Comparison of ENCODE assay signal across 9 cellular contexts in the genomic region with DNA sequence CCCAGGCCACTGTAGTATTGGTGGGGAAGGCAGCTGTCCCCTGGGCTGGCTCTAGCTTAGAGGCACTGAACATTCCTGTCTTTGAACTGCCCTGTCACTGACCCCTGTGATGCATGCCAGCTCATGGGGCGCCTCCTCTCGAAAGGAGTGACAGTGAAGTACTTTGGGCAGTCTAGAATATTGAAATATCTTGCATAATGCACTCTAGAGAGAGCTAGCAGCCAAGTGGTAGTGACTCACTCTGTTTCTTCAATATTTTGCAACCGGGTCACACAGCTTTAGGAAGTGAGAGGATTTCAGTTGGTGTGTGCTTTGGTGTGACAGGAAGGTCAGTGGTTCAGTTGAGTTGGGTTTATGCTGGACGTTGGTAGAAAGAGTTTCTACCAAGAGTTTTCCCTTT. TPM values are rescaled to one million over a fixed set of nuclear protein-coding genes. Genes with fewer than 3 reads are reported as not detected.
DNase-seq lines count a peak whose midpoint lies in the region; ATAC-seq and TF ChIP-seq lines count a peak whose summit lies in the region.
"Had no signal": no experiment of that assay in that cellular context is flagged by ENCODE, and none has a peak within 500 bp of the region (broad histone marks: within the 10 kb centered on the region; RNA-seq: fewer than 3 reads in every experiment).

No MANE protein-coding gene starts in this region.

- peak overlapping the region; percentile 82 for H3K27ac Mint-ChIP-seq in Caco-2 (ENCODE audit: unreplicated experiment)
- H3K27ac Mint-ChIP-seq in activated naive CD8-positive, alpha-beta T cell treated with anti-CD3 and anti-CD28 coated beads for 36 hours, result no peak overlapping the region
- no peak overlapping the region for H3K27ac Mint-ChIP-seq in CD4-positive, alpha-beta T cell

- WGBS in esophagus muscularis mucosa, result 24% methylated on average over 4 of the region's 4 CpGs

- POLR2A ChIA-PET in Caco-2 (lab: Charles Lee), result interaction anchor here (0.5 to 1.0 kb wide), 4 partner anchors 22 to 121 kb away, joined by 3 to 18 read pairs (median 10); a partner anchor contains a TSS
- POLR2A ChIA-PET in CD4-positive, alpha-beta T cell (lab: Charles Lee), result no interaction called here

- H3K4me1 ChIP-seq in Caco-2, result peaks cover 60% of the 10 kb centered on the region
- peaks cover 25 to 57% (median 39%) of the 10 kb centered on the region in 4 donors for H3K4me1 ChIP-seq in esophagus muscularis mucosa

- no peak overlapping the region for H3K4me3 ChIP-seq in Caco-2 (ENCODE audit: low read depth, low read length)
- no peak overlapping the region for H3K4me3 ChIP-seq in esophagus muscularis mucosa

- TF ChIP-seq CTCF in Caco-2 (IDR thresholded peaks at IDR 0.05; ENCODE audit: insufficient read depth in 1 of 2, low read depth in 1 of 2, low read length in 1 of 2, severe bottlenecking in 1 of 2, unreplicated experiment in 1 of 2) (no peak), esophagus muscularis mucosa (IDR thresholded peaks at IDR 0.05) (no peak), omental fat pad (IDR thresholded peaks at IDR 0.05) (no peak)
- TF ChIP-seq CTCF in CD4-positive, alpha-beta T cell (IDR thresholded peaks at IDR 0.05), result no peak

- ATAC-seq in omental fat pad (ENCODE audit: low FRiP score), result peak; percentile 91
- ATAC-seq in GM21619 (IDR thresholded peaks at IDR 0.05; ENCODE audit: unreplicated experiment), result no peak
- no peak for ATAC-seq in CD4-positive, alpha-beta T cell (ENCODE audit: poor library complexity)

- H3K36me3 ChIP-seq in Caco-2 (ENCODE audit: control insufficient read depth, insufficient read depth, low read length) (peaks cover 18% of the 10 kb centered on the region), esophagus muscularis mucosa (peaks cover 21 to 67% (median 49%) of the 10 kb centered on the region in 4 donors)

- H3K9me3 ChIP-seq in Caco-2 (no peaks in the 10 kb centered on the region), esophagus muscularis mucosa (no peaks in the 10 kb centered on the region)
- no peaks in the 10 kb centered on the region for H3K9me3 ChIP-seq in CD4-positive, alpha-beta T cell (ENCODE audit: control insufficient read depth, low read length)

- peaks cover 100% of the 10 kb centered on the region for H3K36me3 Mint-ChIP-seq in Caco-2 (ENCODE audit: insufficient read depth, unreplicated experiment)
- peaks cover 31% of the 10 kb centered on the region for H3K36me3 Mint-ChIP-seq in activated naive CD8-positive, alpha-beta T cell treated with anti-CD3 and anti-CD28 coated beads for 36 hours
- H3K36me3 Mint-ChIP-seq in CD4-positive, alpha-beta T cell (ENCODE audit: low read depth), result peaks cover 58% of the 10 kb centered on the region

- CTCF ChIA-PET in Caco-2 (lab: Charles Lee), result interaction anchor here (0.6 to 1.3 kb wide), 4 partner anchors 8 to 132 kb away, joined by 3 to 9 read pairs (median 4); no protein-coding TSS in a partner anchor
- CTCF ChIA-PET in CD4-positive, alpha-beta T cell (lab: Charles Lee), result no interaction called here

- H3K4me3 Mint-ChIP-seq in Caco-2 (ENCODE audit: unreplicated experiment), result no peak overlapping the region
- H3K4me3 Mint-ChIP-seq in activated naive CD8-positive, alpha-beta T cell treated with anti-CD3 and anti-CD28 coated beads for 36 hours, result no peak overlapping the region
- H3K4me3 Mint-ChIP-seq in CD4-positive, alpha-beta T cell, result no peak overlapping the region

- H3K9me3 Mint-ChIP-seq in Caco-2 (ENCODE audit: unreplicated experiment), result no peaks in the 10 kb centered on the region
- H3K9me3 Mint-ChIP-seq in activated naive CD8-positive, alpha-beta T cell treated with anti-CD3 and anti-CD28 coated beads for 36 hours, result no peaks in the 10 kb centered on the region
- H3K9me3 Mint-ChIP-seq in CD4-positive, alpha-beta T cell, result no peaks in the 10 kb centered on the region

- intact Hi-C loops in Caco-2 (cut with micrococcal nuclease; ENCODE audit: unreplicated experiment), result loop anchor here (2.0 kb wide), 2 partner anchors 47 to 121 kb away; a partner anchor contains a TSS
- intact Hi-C loops in esophagus muscularis mucosa (cut with DNase I), result loop anchor here (2.0 to 5.0 kb wide), 3 partner anchors 57 to 197 kb away; a partner anchor contains a TSS
- intact Hi-C loops in CD4-positive, alpha-beta T cell (cut with DNase I, micrococcal nuclease), result no loop called here

- no peak for TF ChIP-seq EP300 in esophagus muscularis mucosa (IDR thresholded peaks at IDR 0.05)

- peak overlapping the region; percentile 55 to 70 (median 58) for H3K27ac ChIP-seq in esophagus muscularis mucosa (replicated peaks in 1 of 4)
- H3K27ac ChIP-seq in CD4-positive, alpha-beta T cell (ENCODE audit: low read depth, low read length), result no peak overlapping the region

- H3K27me3 Mint-ChIP-seq in Caco-2 (ENCODE audit: insufficient read depth, unreplicated experiment), result no peaks in the 10 kb centered on the region
- peaks cover 17% of the 10 kb centered on the region for H3K27me3 Mint-ChIP-seq in activated naive CD8-positive, alpha-beta T cell treated with anti-CD3 and anti-CD28 coated beads for 36 hours
- H3K27me3 Mint-ChIP-seq in CD4-positive, alpha-beta T cell, result no peaks in the 10 kb centered on the region

- no TSS peak for BruUV-seq in Caco-2 (replicated peaks; lab: Mats Ljungman, UMichigan)

- peak; percentile 66 to 67 for DNase-seq in Caco-2
- DNase-seq in RKO (ENCODE audit: low spot score), result peak; percentile 76
- DNase-seq in esophagus muscularis mucosa (ENCODE audit: extremely low spot score), result no peak
- peak; percentile 48 for DNase-seq in omental fat pad (ENCODE audit: low spot score)
- no peak for DNase-seq in activated naive CD8-positive, alpha-beta T cell treated with anti-CD3 and anti-CD28 coated beads for 36 hours
- no peak for DNase-seq in NCI-H774 (lab: John Stamatoyannopoulos, UW)
- DNase-seq in CD4-positive, alpha-beta T cell, result no peak
- DNase-seq: NCI-H524 treated with DMSO at 0.1 percent for 48 hours had no signal

- no peaks in the 10 kb centered on the region for H3K27me3 ChIP-seq in Caco-2 (replicated peaks; ENCODE audit: control insufficient read depth, insufficient read depth, low read length)
- H3K27me3 ChIP-seq in esophagus muscularis mucosa, result no peaks in the 10 kb centered on the region
- no peaks in the 10 kb centered on the region for H3K27me3 ChIP-seq in CD4-positive, alpha-beta T cell (ENCODE audit: control insufficient read depth, insufficient read depth, low read length)

- H3K4me1 Mint-ChIP-seq in Caco-2 (ENCODE audit: low read depth, unreplicated experiment), result peaks cover 58% of the 10 kb centered on the region
- peaks cover 33% of the 10 kb centered on the region for H3K4me1 Mint-ChIP-seq in activated naive CD8-positive, alpha-beta T cell treated with anti-CD3 and anti-CD28 coated beads for 36 hours
- H3K4me1 Mint-ChIP-seq in CD4-positive, alpha-beta T cell (ENCODE audit: low read depth), result peaks cover 33% of the 10 kb centered on the region

- TF ChIP-seq POLR2A in esophagus muscularis mucosa (IDR thresholded peaks at IDR 0.05; ENCODE audit: low read depth), result no peak

RNA-seq across cellular contexts. Expression of a gene that starts 35.5 kb away (rescaled TPM):
- total RNA-seq in Caco-2 (2022), result 298 and 304 TPM in 2 replicates
- 1 to 10 TPM; 1.2 to 3.4 (median 2.6) TPM for total RNA-seq in esophagus muscularis mucosa
- 10 to 100 TPM in 2 of 4 donors, 1 to 10 TPM in 2; 4.4 to 49.1 (median 10.8) TPM for total RNA-seq in omental fat pad
- total RNA-seq in activated naive CD8-positive, alpha-beta T cell treated with anti-CD3 and anti-CD28 coated beads for 36 hours, result under 1 TPM; 0.14 to 0.48 TPM
- under 1 TPM; 0.25 to 0.31 TPM for total RNA-seq in CD4-positive, alpha-beta T cell

RNA-seq across cellular contexts. Expression of a gene that starts 54.4 kb away (rescaled TPM):
- total RNA-seq in Caco-2 (2022) (1,761 and 2,076 TPM in 2 replicates), esophagus muscularis mucosa (100 to 1,000 TPM; 311 to 479 (median 410) TPM), omental fat pad (100 to 1,000 TPM; 288 to 530 (median 485) TPM)
- 10 to 100 TPM; 26.5 to 29.7 TPM for total RNA-seq in activated naive CD8-positive, alpha-beta T cell treated with anti-CD3 and anti-CD28 coated beads for 36 hours
- total RNA-seq in CD4-positive, alpha-beta T cell, result 10 to 100 TPM; 28.8 to 29.5 TPM

Comparison
In these comparisons a context has a peak if more than half of its experiments do, and no peak if none do; other contexts are left out.
1. DNase-seq: peak in Caco-2 (2 of 2), RKO (single experiment) and omental fat pad (single experiment); none in esophagus muscularis mucosa (single experiment), activated naive CD8-positive, alpha-beta T cell treated with anti-CD3 and anti-CD28 coated beads for 36 hours (single experiment), NCI-H774 (single experiment) and CD4-positive, alpha-beta T cell (0 of 10).
2. RNA of a gene that starts 54.4 kb away (total RNA-seq): 1,761 to 2,076 TPM in Caco-2, 288 to 530 TPM in omental fat pad and 311 to 479 TPM in esophagus muscularis mucosa; 26.5 to 29.7 TPM in activated naive CD8-positive, alpha-beta T cell treated with anti-CD3 and anti-CD28 coated beads for 36 hours and 28.8 to 29.5 TPM in CD4-positive, alpha-beta T cell; every median in the first group is over 4 times any median in the second.
3. intact Hi-C loops: an anchor here in Caco-2 (2.0 kb wide) and esophagus muscularis mucosa (2.0 to 5.0 kb wide); none called in CD4-positive, alpha-beta T cell.